ENCODE assay signal across 7 cellular contexts in genomic region chr2:240999873-241000541, GRCh38. TPM values are rescaled to one million over a fixed set of nuclear protein-coding genes. Genes with fewer than 3 reads are reported as not detected.
DNase-seq lines count a peak whose midpoint lies in the region; ATAC-seq and TF ChIP-seq lines count a peak whose summit lies in the region.

No MANE protein-coding gene starts in this region.

- no peaks in the 10 kb centered on the region for H3K4me1 ChIP-seq in RWPE2 (ENCODE audit: insufficient read depth, poor library complexity, severe bottlenecking)
- H3K4me1 ChIP-seq in testis: peaks cover 41% of the 10 kb centered on the region

- TF ChIP-seq CTCF in RWPE2 (IDR thresholded peaks at IDR 0.05; ENCODE audit: poor library complexity, severe bottlenecking) (no peak), cardiac fibroblast (IDR thresholded peaks at IDR 0.05; ENCODE audit: low read depth, low read length) (no peak), testis (IDR thresholded peaks at IDR 0.05) (no peak)

- H3K36me3 ChIP-seq in RWPE2 (ENCODE audit: low read depth) (no peaks in the 10 kb centered on the region), testis (ENCODE audit: low read depth, missing control alignments) (no peaks in the 10 kb centered on the region)

- intact Hi-C loops in testis (cut with DNase I; ENCODE audit: low total_unique reads): loop anchor here (10.0 kb wide), 1 partner anchor 85 kb away; no protein-coding TSS in a partner anchor

- H3K4me3 ChIP-seq in RWPE2 (ENCODE audit: severe bottlenecking) (no peak overlapping the region), cardiac fibroblast (replicated peaks in 1 of 2; ENCODE audit: low read depth in 2 of 2, low read length in 2 of 2) (peak overlapping the region; percentile 59 to 72), testis (peak overlapping the region; percentile 67 to 72)

- 65 to 74% methylated on average over 19 of the region's 19 CpGs for WGBS in testis, 2 donors

- peak; percentile 61 for DNase-seq in RWPE2 (ENCODE audit: low spot score)
- DNase-seq in cardiac fibroblast (ENCODE audit: low read depth in 2 of 2): no peak
- peak in 1 of 2 donors; percentile 12 for DNase-seq in memory B cell (ENCODE audit: low spot score in 2 of 2)
- DNase-seq in testis: peak; percentile 12
- DNase-seq in NCI-H69 (lab: John Stamatoyannopoulos, UW): no peak
- DNase-seq in HPDE6-E6E7 (ENCODE audit: extremely low spot score): no peak
- no peak for DNase-seq in stimulated activated naive CD4-positive, alpha-beta T cell treated with Interleukin-2 at 50 U/mL for 16 hours (lab: John Stamatoyannopoulos, UW)

- H3K4me1 Mint-ChIP-seq in memory B cell: peaks cover 6% of the 10 kb centered on the region

- peak overlapping the region; percentile 50 for H3K4me3 Mint-ChIP-seq in memory B cell

- peaks cover 2% of the 10 kb centered on the region for H3K9me3 Mint-ChIP-seq in memory B cell

- H3K27ac Mint-ChIP-seq in memory B cell: peak overlapping the region; percentile 67

- peaks cover 5% of the 10 kb centered on the region for H3K9me3 ChIP-seq in RWPE2 (ENCODE audit: severe bottlenecking)
- no peaks in the 10 kb centered on the region for H3K9me3 ChIP-seq in testis

- peaks cover 2% of the 10 kb centered on the region for H3K36me3 Mint-ChIP-seq in memory B cell

- no peak for TF ChIP-seq POLR2A in testis (IDR thresholded peaks at IDR 0.05)

- peaks cover 21% of the 10 kb centered on the region for H3K27me3 Mint-ChIP-seq in memory B cell

- ATAC-seq in RWPE2 (ENCODE audit: low read depth): no peak
- ATAC-seq in memory B cell (ENCODE audit: low read depth): no peak

- peaks cover 6% of the 10 kb centered on the region for H3K27me3 ChIP-seq in RWPE2 (ENCODE audit: insufficient read depth, poor library complexity, severe bottlenecking)
- H3K27me3 ChIP-seq in testis: no peaks in the 10 kb centered on the region

- H3K27ac ChIP-seq in RWPE2 (ENCODE audit: poor library complexity, severe bottlenecking) (no peak overlapping the region), testis (peak overlapping the region; percentile 61 to 89)

RNA-seq across cellular contexts. Expression of gene SNED1, which starts 1.6 kb away (rescaled TPM):
- 100 to 1,000 TPM in 1 of 2 donors, 10 to 100 TPM in 1; 82.7 to 107 TPM for total RNA-seq in testis
- polyA plus RNA-seq in testis (ENCODE audit: insufficient read depth, low read depth, low replicate concordance): 15.8 TPM

Comparison
In these comparisons a context has a peak if more than half of its experiments do, and no peak if none do; other contexts are left out.
1. DNase-seq: peak in RWPE2 (single experiment) and testis (single experiment); none in cardiac fibroblast (0 of 2), NCI-H69 (single experiment), HPDE6-E6E7 (single experiment) and stimulated activated naive CD4-positive, alpha-beta T cell treated with Interleukin-2 at 50 U/mL for 16 hours (single experiment).